Comparison of ENCODE assay signal across 1 cellular context in the genomic region with DNA sequence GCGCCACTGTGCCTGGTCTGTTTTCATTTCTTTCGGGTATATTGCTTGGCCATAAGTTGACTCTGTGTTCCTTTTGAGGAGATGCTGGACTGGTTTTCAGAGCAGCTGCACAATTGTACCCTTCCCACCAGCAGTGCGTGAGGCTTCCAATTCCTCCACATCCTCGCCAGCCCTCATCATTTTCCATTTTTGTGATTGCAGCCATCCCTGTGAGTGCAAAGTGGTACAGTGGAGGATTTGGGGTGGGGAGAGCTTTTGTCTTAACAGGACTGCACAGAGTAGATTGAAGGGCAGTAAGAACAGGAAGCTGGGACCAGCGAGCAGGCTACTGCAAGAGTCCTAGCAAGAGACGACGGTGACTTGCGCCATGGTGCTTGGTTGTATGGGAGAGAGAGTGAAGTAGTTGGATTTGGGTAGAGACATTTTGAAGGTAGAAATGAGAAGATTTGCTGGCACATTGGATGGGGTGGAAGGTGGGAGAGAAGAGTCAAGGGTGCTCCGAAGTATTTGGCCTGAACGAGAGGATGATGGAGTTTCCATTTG.
TF ChIP-seq lines count a peak whose summit lies in the region.

No MANE protein-coding gene starts in this region.

TF ChIP-seq in K562, 482 proteins besides CTCF, POLR2A, EP300 and RAD21:
- TF ChIP-seq, protein P1, sequence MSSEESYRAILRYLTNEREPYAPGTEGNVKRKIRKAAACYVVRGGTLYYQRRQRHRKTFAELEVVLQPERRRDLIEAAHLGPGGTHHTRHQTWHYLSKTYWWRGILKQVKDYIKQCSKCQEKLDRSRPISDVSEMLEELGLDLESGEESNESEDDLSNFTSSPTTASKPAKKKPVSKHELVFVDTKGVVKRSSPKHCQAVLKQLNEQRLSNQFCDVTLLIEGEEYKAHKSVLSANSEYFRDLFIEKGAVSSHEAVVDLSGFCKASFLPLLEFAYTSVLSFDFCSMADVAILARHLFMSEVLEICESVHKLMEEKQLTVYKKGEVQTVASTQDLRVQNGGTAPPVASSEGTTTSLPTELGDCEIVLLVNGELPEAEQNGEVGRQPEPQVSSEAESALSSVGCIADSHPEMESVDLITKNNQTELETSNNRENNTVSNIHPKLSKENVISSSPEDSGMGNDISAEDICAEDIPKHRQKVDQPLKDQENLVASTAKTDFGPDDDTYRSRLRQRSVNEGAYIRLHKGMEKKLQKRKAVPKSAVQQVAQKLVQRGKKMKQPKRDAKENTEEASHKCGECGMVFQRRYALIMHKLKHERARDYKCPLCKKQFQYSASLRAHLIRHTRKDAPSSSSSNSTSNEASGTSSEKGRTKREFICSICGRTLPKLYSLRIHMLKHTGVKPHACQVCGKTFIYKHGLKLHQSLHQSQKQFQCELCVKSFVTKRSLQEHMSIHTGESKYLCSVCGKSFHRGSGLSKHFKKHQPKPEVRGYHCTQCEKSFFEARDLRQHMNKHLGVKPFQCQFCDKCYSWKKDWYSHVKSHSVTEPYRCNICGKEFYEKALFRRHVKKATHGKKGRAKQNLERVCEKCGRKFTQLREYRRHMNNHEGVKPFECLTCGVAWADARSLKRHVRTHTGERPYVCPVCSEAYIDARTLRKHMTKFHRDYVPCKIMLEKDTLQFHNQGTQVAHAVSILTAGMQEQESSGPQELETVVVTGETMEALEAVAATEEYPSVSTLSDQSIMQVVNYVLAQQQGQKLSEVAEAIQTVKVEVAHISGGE (CRISPR knock-in tag; IDR thresholded peaks at IDR 0.05), result peak in 1 of 3 experiments; percentile 90; a peak in 1 of 6 replicates
- TF ChIP-seq ELF1 (tag; IDR thresholded peaks at IDR 0.05) (no peak), ZNF408 (CRISPR knock-in tag; IDR thresholded peaks at IDR 0.05; ENCODE audit: low read depth) (no peak)
